ENCODE assay signal across 31 cellular contexts in the genomic region with DNA sequence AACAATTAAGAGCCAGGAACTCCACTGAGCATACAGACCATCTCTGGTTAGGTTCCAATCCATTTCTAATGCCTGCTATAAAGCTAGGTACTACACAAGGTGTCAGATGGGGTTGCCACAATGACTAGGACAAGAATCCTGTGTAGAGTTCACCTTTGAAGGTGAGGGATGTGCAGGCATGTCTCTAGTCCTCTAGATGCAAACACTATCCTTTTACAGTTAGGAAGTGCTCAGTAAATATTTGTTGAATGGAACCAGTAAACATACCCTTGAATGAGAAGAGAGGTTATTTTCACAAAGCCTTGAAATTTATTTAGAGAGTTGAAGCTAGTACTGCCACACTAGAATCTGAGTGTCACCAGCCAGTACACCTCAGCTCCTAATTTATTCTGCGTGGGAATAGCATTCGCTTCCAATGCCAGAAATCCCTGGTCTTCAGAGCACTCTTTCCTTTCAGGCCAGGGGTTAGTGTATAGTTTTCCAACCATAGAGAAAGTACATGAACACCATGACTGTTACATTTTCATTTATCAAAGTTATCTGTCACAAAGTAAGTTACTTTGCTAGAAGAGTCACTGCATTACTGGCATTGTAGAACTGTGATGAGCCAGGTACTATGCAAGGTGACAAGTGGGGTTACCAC. TPM values are rescaled to one million over a fixed set of nuclear protein-coding genes. Genes with fewer than 3 reads are reported as not detected.
DNase-seq lines count a peak whose midpoint lies in the region; FAIRE-seq and TF ChIP-seq lines count a peak whose summit lies in the region.
"Had no signal": no experiment of that assay in that cellular context is flagged by ENCODE, and none has a peak within 500 bp of the region (broad histone marks: within the 10 kb centered on the region; RNA-seq: fewer than 3 reads in every experiment).

No MANE protein-coding gene starts in this region.

- CTCF ChIA-PET in activated CD4-positive, alpha-beta T cell treated with anti-CD3 and anti-CD28 coated beads, Interleukin-2, amount 10 ng/mL, durations not matched to agents 7 days and 5 days (lab: Charles Lee): interaction anchor here (0.9 to 1.7 kb wide), 5 partner anchors 9 to 75 kb away, joined by 3 to 6 read pairs (median 3); no protein-coding TSS in a partner anchor

- peak overlapping the region; percentile 1; the same call in 1 of the 2 replicates for H3K4me2 ChIP-seq in BLaER1

- H3K9me3 Mint-ChIP-seq in activated CD4-positive, alpha-beta T cell treated with anti-CD3 and anti-CD28 coated beads, Interleukin-2, amount 10 ng/mL, durations not matched to agents 7 days and 5 days: no peaks in the 10 kb centered on the region
- H3K9me3 Mint-ChIP-seq in HFFc6: no peaks in the 10 kb centered on the region
- H3K9me3 Mint-ChIP-seq: activated CD4-positive, alpha-beta memory T cell treated with anti-CD3 and anti-CD28 coated beads for 36 hours; activated naive CD8-positive, alpha-beta T cell treated with anti-CD3 and anti-CD28 coated beads, Interleukin-2, amount 10 ng/mL, durations not matched to agents 7 days and 5 days; type B pancreatic cell had no signal

- no peaks in the 10 kb centered on the region for H4K20me1 ChIP-seq in BLaER1

- peaks cover 83% of the 10 kb centered on the region for H3K36me3 Mint-ChIP-seq in activated CD4-positive, alpha-beta T cell treated with anti-CD3 and anti-CD28 coated beads, Interleukin-2, amount 10 ng/mL, durations not matched to agents 7 days and 5 days (ENCODE audit: low read depth)
- peaks cover 60% of the 10 kb centered on the region for H3K36me3 Mint-ChIP-seq in HFFc6 (ENCODE audit: low read depth)

- H3K27ac ChIP-seq in BLaER1: peak overlapping the region; percentile 10; the same call in 1 of the 2 replicates
- H3K27ac ChIP-seq: esophagus muscularis mucosa, foreskin keratinocyte, heart right ventricle, lower lobe of right lung, Peyer's patch, WERI-Rb-1 had no signal

- peaks cover 31% of the 10 kb centered on the region for H3K36me3 ChIP-seq in BLaER1

- H3K27ac Mint-ChIP-seq in activated CD4-positive, alpha-beta T cell treated with anti-CD3 and anti-CD28 coated beads, Interleukin-2, amount 10 ng/mL, durations not matched to agents 7 days and 5 days: peak overlapping the region; percentile 50
- no peak overlapping the region for H3K27ac Mint-ChIP-seq in HFFc6
- H3K27ac Mint-ChIP-seq: activated CD4-positive, alpha-beta memory T cell treated with anti-CD3 and anti-CD28 coated beads for 36 hours; type B pancreatic cell had no signal

- no peak overlapping the region for H3K9ac ChIP-seq in BLaER1

- no peak for FAIRE-seq in GM12892 (lab: Jason Lieb, UNC)
- FAIRE-seq: A204.1, astrocyte, H1 had no signal

- POLR2A ChIA-PET in activated CD4-positive, alpha-beta T cell treated with anti-CD3 and anti-CD28 coated beads, Interleukin-2, amount 10 ng/mL, durations not matched to agents 7 days and 5 days (lab: Charles Lee): no interaction called here

- H3K27me3 ChIP-seq in BLaER1: no peaks in the 10 kb centered on the region
- H3K27me3 ChIP-seq: BE2C, esophagus muscularis mucosa, foreskin keratinocyte, heart right ventricle, Peyer's patch had no signal

- no peaks in the 10 kb centered on the region for H3K27me3 Mint-ChIP-seq in activated CD4-positive, alpha-beta T cell treated with anti-CD3 and anti-CD28 coated beads, Interleukin-2, amount 10 ng/mL, durations not matched to agents 7 days and 5 days
- H3K27me3 Mint-ChIP-seq in HFFc6 (ENCODE audit: insufficient read depth): no peaks in the 10 kb centered on the region; the same call in none of the 2 replicates
- H3K27me3 Mint-ChIP-seq: activated CD4-positive, alpha-beta memory T cell treated with anti-CD3 and anti-CD28 coated beads for 36 hours; activated naive CD8-positive, alpha-beta T cell treated with anti-CD3 and anti-CD28 coated beads, Interleukin-2, amount 10 ng/mL, durations not matched to agents 7 days and 5 days; type B pancreatic cell had no signal

- peaks cover 52% of the 10 kb centered on the region for H3K4me1 Mint-ChIP-seq in activated CD4-positive, alpha-beta T cell treated with anti-CD3 and anti-CD28 coated beads, Interleukin-2, amount 10 ng/mL, durations not matched to agents 7 days and 5 days
- H3K4me1 Mint-ChIP-seq in HFFc6 (ENCODE audit: low read depth): peaks cover 4% of the 10 kb centered on the region; the same call in 1 of the 2 replicates

- peaks cover 97% of the 10 kb centered on the region for H3K4me1 ChIP-seq in BLaER1
- H3K4me1 ChIP-seq: BE2C, esophagus muscularis mucosa, foreskin keratinocyte, Peyer's patch had no signal

- TF ChIP-seq POLR2A in GM12892 (IDR thresholded peaks at IDR 0.05; ENCODE audit: low read depth, low read length): peak; percentile 55

- no peak overlapping the region for H3K4me3 ChIP-seq in BLaER1
- H3K4me3 ChIP-seq: esophagus muscularis mucosa, heart right ventricle, lower lobe of right lung, Peyer's patch had no signal

- no peak overlapping the region for H3K4me3 Mint-ChIP-seq in activated CD4-positive, alpha-beta T cell treated with anti-CD3 and anti-CD28 coated beads, Interleukin-2, amount 10 ng/mL, durations not matched to agents 7 days and 5 days
- no peak overlapping the region for H3K4me3 Mint-ChIP-seq in HFFc6
- H3K4me3 Mint-ChIP-seq: activated CD4-positive, alpha-beta memory T cell treated with anti-CD3 and anti-CD28 coated beads for 36 hours; activated naive CD8-positive, alpha-beta T cell treated with anti-CD3 and anti-CD28 coated beads, Interleukin-2, amount 10 ng/mL, durations not matched to agents 7 days and 5 days; type B pancreatic cell had no signal

- DNase-seq in activated CD4-positive, alpha-beta T cell treated with anti-CD3 and anti-CD28 coated beads, Interleukin-2, amount 10 ng/mL, durations not matched to agents 7 days and 5 days: no peak
- no peak for DNase-seq in activated CD4-positive, alpha-beta T cell treated with anti-CD3 and anti-CD28 coated beads, Interleukin-2, amount 50 U/mL, for 4 hours
- DNase-seq in GM12892 (ENCODE audit: insufficient read length): no peak
- peak; percentile 21 for DNase-seq in cerebellar cortex (ENCODE audit: low spot score)
- no peak for DNase-seq in GM13976 (ENCODE audit: low spot score)
- no peak for DNase-seq in HFFc6
- DNase-seq in AG08396 (ENCODE audit: low spot score): no peak
- DNase-seq: activated CD4-positive, alpha-beta memory T cell treated with anti-CD3 and anti-CD28 coated beads for 36 hours; activated naive CD8-positive, alpha-beta T cell treated with anti-CD3 and anti-CD28 coated beads, Interleukin-2, amount 10 ng/mL, durations not matched to agents 7 days and 5 days; activated T-cell treated with anti-CD3 and anti-CD28 coated beads for 4 hours; BE2C; Calu3; caudate nucleus; foreskin keratinocyte; heart right ventricle; lower lobe of right lung; NCI-H1092; NCI-H187; NCI-H2227 treated with DMSO at 0.1 percent for 48 hours; Peyer's patch; right cardiac atrium; SHP77 treated with DMSO at 0.1 percent for 48 hours; stimulated activated CD4-positive, alpha-beta T cell treated with anti-CD3 and anti-CD28 coated beads, Interleukin-2, amount 100 ng/mL, for 24 hours; T1000; WERI-Rb-1 had no signal

- TF ChIP-seq CTCF in GM13976 (IDR thresholded peaks at IDR 0.05; ENCODE audit: borderline replicate concordance, control extremely low read depth, extremely low read depth, insufficient read depth, missing control alignments) (no peak), HFFc6 (IDR thresholded peaks at IDR 0.05) (no peak)

- no peaks in the 10 kb centered on the region for H3K9me3 ChIP-seq in BLaER1
- H3K9me3 ChIP-seq: BE2C, esophagus muscularis mucosa, heart right ventricle, lower lobe of right lung, Peyer's patch had no signal

- in situ Hi-C loops in GM13976 (cut with MboI; ENCODE audit: low sequenced_read_pairs, unreplicated experiment): no loop called here

RNA-seq across cellular contexts. Expression of a gene that starts 48.3 kb away (rescaled TPM):
- 100 to 1,000 TPM; 876 to 958 TPM for total RNA-seq in activated CD4-positive, alpha-beta T cell treated with anti-CD3 and anti-CD28 coated beads, Interleukin-2, amount 10 ng/mL, durations not matched to agents 7 days and 5 days
- polyA plus RNA-seq in GM12892 (2012; ENCODE audit: missing spikeins): 219 TPM
- total RNA-seq in HFFc6 (2021; fragmentation: NEBNext Ultra II Directional; extraction: Animal tissue kit (Norgen Biotek cat#: 25700)): 100 to 1,000 TPM in 4 of 6 experiments, 10 to 100 TPM in 2; 91.6 to 154 (median 138) TPM

Comparison
In these comparisons a context has a peak if more than half of its experiments do, and no peak if none do; other contexts are left out.
1. RNA of a gene that starts 48.3 kb away (total RNA-seq): 876 to 958 TPM in activated CD4-positive, alpha-beta T cell treated with anti-CD3 and anti-CD28 coated beads, Interleukin-2, amount 10 ng/mL, durations not matched to agents 7 days and 5 days; 91.6 to 154 TPM in HFFc6; every median in the first group is over 4 times any median in the second.